ENCODE assay signal across 1 cellular context in the genomic region with DNA sequence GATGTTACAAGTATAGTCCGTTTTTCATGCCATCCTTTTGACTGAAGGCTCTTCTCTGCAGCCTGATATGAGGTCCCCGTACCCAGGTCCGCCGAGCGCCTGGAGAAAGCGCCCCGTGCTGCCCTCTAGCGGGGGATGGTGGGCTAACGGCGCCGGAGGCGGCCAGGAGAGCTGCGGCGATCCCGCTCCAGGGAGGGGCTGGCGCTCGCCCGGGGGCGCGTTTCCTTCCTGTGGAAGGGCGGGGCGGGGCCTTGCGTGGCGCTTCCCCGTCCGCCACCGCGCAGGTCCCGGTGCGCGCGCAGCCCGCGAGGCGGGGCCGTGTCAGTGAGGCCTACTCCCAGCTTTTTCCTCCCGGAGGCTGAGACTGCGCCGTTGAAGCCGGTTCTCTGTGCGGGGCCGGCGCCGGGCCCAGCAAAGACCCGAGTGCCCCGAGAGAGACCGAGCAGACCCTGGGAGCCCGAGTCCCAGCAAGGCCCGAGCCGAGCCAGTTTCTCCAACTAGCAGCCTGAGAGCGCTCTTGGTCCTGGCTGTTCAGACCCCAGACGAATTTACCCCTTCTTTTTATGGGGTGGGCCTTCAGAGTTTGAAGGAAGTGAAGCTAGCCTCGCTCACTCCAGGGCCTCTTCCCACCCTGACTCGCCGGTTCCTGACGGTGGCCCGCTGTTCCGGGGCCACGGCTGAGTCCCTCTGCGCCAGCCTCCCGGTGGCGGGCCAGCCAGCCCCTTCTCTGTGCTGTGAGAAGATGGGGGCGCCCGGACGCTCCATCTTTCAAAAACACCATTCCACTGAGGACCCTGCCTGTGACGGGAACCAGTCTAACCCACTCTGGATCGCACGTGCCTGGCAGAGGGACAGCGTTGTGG.
TF ChIP-seq lines count a peak whose summit lies in the region.

No MANE protein-coding gene starts in this region.

TF ChIP-seq in K562, 482 proteins besides CTCF, POLR2A, EP300 and RAD21 (continued from another document):
- TF ChIP-seq, protein P1, sequence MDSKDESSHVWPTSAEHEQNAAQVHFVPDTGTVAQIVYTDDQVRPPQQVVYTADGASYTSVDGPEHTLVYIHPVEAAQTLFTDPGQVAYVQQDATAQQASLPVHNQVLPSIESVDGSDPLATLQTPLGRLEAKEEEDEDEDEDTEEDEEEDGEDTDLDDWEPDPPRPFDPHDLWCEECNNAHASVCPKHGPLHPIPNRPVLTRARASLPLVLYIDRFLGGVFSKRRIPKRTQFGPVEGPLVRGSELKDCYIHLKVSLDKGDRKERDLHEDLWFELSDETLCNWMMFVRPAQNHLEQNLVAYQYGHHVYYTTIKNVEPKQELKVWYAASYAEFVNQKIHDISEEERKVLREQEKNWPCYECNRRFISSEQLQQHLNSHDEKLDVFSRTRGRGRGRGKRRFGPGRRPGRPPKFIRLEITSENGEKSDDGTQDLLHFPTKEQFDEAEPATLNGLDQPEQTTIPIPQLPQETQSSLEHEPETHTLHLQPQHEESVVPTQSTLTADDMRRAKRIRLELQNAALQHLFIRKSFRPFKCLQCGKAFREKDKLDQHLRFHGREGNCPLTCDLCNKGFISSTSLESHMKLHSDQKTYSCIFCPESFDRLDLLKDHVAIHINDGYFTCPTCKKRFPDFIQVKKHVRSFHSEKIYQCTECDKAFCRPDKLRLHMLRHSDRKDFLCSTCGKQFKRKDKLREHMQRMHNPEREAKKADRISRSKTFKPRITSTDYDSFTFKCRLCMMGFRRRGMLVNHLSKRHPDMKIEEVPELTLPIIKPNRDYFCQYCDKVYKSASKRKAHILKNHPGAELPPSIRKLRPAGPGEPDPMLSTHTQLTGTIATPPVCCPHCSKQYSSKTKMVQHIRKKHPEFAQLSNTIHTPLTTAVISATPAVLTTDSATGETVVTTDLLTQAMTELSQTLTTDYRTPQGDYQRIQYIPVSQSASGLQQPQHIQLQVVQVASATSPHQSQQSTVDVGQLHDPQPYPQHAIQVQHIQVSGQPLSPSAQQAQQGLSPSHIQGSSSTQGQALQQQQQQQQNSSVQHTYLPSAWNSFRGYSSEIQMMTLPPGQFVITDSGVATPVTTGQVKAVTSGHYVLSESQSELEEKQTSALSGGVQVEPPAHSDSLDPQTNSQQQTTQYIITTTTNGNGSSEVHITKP (IDR thresholded peaks at IDR 0.05; ENCODE audit: partially characterized antibody) = no peak
- TF ChIP-seq SAFB (IDR thresholded peaks at IDR 0.05; ENCODE audit: borderline replicate concordance, low read depth, low read length) (peak; percentile 81), SMC3 (conservative IDR thresholded peaks at IDR 0.05; ENCODE audit: insufficient read depth, low read depth, low read length) (peak; percentile 69), CBX1 (IDR thresholded peaks at IDR 0.05; ENCODE audit: low read depth) (peak; percentile 75; the same call in 1 of the 2 replicates), BHLHE40 (IDR thresholded peaks at IDR 0.05; ENCODE audit: low read length) (peak; percentile 43), POLR2AphosphoS5 (IDR thresholded peaks at IDR 0.05; ENCODE audit: control insufficient read depth, insufficient read depth, low read depth, low read length) (peak; percentile 80), HSF4 (CRISPR knock-in tag; IDR thresholded peaks at IDR 0.05; ENCODE audit: borderline replicate concordance) (no peak), ZNF217 (CRISPR knock-in tag; IDR thresholded peaks at IDR 0.05) (no peak), HNRNPH1 (optimal IDR thresholded peaks at IDR 0.05; ENCODE audit: low read depth, low read length) (no peak), ZNF124 (CRISPR knock-in tag; IDR thresholded peaks at IDR 0.05) (no peak), TCFL5 (CRISPR knock-in tag; conservative IDR thresholded peaks at IDR 0.05) (no peak), TEAD4 (IDR thresholded peaks at IDR 0.05; ENCODE audit: low read length) (0 out of 2 replicates have a peak, but pooled peaks have one; percentile 15), TEAD4 (CRISPR knock-in tag; IDR thresholded peaks at IDR 0.05; ENCODE audit: borderline replicate concordance) (no peak), L3MBTL2 (IDR thresholded peaks at IDR 0.05) (peak; percentile 78), HCFC1 (IDR thresholded peaks at IDR 0.05; ENCODE audit: low read depth, low read length) (peak; percentile 46; the same call in 1 of the 2 replicates), PHF20 (IDR thresholded peaks at IDR 0.05; ENCODE audit: partially characterized antibody) (peak; percentile 86)
- TF ChIP-seq, protein P2, sequence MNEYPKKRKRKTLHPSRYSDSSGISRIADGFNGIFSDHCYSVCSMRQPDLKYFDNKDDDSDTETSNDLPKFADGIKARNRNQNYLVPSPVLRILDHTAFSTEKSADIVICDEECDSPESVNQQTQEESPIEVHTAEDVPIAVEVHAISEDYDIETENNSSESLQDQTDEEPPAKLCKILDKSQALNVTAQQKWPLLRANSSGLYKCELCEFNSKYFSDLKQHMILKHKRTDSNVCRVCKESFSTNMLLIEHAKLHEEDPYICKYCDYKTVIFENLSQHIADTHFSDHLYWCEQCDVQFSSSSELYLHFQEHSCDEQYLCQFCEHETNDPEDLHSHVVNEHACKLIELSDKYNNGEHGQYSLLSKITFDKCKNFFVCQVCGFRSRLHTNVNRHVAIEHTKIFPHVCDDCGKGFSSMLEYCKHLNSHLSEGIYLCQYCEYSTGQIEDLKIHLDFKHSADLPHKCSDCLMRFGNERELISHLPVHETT (CRISPR knock-in tag; conservative IDR thresholded peaks at IDR 0.05 in 1 of 2, IDR thresholded peaks at IDR 0.05 in 1 of 2) = peak in 1 of 2 experiments; percentile 46; a peak in 1 of 4 replicates
- TF ChIP-seq, protein P3, sequence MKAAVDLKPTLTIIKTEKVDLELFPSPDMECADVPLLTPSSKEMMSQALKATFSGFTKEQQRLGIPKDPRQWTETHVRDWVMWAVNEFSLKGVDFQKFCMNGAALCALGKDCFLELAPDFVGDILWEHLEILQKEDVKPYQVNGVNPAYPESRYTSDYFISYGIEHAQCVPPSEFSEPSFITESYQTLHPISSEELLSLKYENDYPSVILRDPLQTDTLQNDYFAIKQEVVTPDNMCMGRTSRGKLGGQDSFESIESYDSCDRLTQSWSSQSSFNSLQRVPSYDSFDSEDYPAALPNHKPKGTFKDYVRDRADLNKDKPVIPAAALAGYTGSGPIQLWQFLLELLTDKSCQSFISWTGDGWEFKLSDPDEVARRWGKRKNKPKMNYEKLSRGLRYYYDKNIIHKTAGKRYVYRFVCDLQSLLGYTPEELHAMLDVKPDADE (conservative IDR thresholded peaks at IDR 0.05; ENCODE audit: control insufficient read depth, low read depth, low read length) = no peak
- TF ChIP-seq, protein P4, sequence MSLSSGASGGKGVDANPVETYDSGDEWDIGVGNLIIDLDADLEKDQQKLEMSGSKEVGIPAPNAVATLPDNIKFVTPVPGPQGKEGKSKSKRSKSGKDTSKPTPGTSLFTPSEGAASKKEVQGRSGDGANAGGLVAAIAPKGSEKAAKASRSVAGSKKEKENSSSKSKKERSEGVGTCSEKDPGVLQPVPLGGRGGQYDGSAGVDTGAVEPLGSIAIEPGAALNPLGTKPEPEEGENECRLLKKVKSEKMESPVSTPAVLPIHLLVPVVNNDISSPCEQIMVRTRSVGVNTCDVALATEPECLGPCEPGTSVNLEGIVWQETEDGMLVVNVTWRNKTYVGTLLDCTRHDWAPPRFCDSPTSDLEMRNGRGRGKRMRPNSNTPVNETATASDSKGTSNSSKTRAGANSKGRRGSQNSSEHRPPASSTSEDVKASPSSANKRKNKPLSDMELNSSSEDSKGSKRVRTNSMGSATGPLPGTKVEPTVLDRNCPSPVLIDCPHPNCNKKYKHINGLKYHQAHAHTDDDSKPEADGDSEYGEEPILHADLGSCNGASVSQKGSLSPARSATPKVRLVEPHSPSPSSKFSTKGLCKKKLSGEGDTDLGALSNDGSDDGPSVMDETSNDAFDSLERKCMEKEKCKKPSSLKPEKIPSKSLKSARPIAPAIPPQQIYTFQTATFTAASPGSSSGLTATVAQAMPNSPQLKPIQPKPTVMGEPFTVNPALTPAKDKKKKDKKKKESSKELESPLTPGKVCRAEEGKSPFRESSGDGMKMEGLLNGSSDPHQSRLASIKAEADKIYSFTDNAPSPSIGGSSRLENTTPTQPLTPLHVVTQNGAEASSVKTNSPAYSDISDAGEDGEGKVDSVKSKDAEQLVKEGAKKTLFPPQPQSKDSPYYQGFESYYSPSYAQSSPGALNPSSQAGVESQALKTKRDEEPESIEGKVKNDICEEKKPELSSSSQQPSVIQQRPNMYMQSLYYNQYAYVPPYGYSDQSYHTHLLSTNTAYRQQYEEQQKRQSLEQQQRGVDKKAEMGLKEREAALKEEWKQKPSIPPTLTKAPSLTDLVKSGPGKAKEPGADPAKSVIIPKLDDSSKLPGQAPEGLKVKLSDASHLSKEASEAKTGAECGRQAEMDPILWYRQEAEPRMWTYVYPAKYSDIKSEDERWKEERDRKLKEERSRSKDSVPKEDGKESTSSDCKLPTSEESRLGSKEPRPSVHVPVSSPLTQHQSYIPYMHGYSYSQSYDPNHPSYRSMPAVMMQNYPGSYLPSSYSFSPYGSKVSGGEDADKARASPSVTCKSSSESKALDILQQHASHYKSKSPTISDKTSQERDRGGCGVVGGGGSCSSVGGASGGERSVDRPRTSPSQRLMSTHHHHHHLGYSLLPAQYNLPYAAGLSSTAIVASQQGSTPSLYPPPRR (CRISPR knock-in tag; IDR thresholded peaks at IDR 0.05; ENCODE audit: borderline replicate concordance) = no peak
- TF ChIP-seq, protein P5, sequence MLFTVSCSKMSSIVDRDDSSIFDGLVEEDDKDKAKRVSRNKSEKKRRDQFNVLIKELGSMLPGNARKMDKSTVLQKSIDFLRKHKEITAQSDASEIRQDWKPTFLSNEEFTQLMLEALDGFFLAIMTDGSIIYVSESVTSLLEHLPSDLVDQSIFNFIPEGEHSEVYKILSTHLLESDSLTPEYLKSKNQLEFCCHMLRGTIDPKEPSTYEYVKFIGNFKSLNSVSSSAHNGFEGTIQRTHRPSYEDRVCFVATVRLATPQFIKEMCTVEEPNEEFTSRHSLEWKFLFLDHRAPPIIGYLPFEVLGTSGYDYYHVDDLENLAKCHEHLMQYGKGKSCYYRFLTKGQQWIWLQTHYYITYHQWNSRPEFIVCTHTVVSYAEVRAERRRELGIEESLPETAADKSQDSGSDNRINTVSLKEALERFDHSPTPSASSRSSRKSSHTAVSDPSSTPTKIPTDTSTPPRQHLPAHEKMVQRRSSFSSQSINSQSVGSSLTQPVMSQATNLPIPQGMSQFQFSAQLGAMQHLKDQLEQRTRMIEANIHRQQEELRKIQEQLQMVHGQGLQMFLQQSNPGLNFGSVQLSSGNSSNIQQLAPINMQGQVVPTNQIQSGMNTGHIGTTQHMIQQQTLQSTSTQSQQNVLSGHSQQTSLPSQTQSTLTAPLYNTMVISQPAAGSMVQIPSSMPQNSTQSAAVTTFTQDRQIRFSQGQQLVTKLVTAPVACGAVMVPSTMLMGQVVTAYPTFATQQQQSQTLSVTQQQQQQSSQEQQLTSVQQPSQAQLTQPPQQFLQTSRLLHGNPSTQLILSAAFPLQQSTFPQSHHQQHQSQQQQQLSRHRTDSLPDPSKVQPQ (CRISPR knock-in tag; IDR thresholded peaks at IDR 0.05; ENCODE audit: borderline replicate concordance) = no peak
- TF ChIP-seq, protein P6, sequence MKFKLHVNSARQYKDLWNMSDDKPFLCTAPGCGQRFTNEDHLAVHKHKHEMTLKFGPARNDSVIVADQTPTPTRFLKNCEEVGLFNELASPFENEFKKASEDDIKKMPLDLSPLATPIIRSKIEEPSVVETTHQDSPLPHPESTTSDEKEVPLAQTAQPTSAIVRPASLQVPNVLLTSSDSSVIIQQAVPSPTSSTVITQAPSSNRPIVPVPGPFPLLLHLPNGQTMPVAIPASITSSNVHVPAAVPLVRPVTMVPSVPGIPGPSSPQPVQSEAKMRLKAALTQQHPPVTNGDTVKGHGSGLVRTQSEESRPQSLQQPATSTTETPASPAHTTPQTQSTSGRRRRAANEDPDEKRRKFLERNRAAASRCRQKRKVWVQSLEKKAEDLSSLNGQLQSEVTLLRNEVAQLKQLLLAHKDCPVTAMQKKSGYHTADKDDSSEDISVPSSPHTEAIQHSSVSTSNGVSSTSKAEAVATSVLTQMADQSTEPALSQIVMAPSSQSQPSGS (CRISPR knock-in tag; IDR thresholded peaks at IDR 0.05) = no peak
- TF ChIP-seq, protein P7, sequence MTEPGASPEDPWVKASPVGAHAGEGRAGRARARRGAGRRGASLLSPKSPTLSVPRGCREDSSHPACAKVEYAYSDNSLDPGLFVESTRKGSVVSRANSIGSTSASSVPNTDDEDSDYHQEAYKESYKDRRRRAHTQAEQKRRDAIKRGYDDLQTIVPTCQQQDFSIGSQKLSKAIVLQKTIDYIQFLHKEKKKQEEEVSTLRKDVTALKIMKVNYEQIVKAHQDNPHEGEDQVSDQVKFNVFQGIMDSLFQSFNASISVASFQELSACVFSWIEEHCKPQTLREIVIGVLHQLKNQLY (CRISPR knock-in tag; conservative IDR thresholded peaks at IDR 0.05) = no peak
- TF ChIP-seq, protein P8, sequence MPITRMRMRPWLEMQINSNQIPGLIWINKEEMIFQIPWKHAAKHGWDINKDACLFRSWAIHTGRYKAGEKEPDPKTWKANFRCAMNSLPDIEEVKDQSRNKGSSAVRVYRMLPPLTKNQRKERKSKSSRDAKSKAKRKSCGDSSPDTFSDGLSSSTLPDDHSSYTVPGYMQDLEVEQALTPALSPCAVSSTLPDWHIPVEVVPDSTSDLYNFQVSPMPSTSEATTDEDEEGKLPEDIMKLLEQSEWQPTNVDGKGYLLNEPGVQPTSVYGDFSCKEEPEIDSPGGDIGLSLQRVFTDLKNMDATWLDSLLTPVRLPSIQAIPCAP (CRISPR knock-in tag; IDR thresholded peaks at IDR 0.05; ENCODE audit: borderline replicate concordance) = no peak
- TF ChIP-seq, protein P9, sequence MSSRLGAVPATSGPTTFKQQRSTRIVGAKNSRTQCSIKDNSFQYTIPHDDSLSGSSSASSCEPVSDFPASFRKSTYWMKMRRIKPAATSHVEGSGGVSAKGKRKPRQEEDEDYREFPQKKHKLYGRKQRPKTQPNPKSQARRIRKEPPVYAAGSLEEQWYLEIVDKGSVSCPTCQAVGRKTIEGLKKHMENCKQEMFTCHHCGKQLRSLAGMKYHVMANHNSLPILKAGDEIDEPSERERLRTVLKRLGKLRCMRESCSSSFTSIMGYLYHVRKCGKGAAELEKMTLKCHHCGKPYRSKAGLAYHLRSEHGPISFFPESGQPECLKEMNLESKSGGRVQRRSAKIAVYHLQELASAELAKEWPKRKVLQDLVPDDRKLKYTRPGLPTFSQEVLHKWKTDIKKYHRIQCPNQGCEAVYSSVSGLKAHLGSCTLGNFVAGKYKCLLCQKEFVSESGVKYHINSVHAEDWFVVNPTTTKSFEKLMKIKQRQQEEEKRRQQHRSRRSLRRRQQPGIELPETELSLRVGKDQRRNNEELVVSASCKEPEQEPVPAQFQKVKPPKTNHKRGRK (tag; IDR thresholded peaks at IDR 0.05) = no peak
